ENCODE assay signal across 23 cellular contexts in genomic region chr19:50413531-50413930, GRCh38. TPM values are rescaled to one million over a fixed set of nuclear protein-coding genes. Genes with fewer than 3 reads are reported as not detected.
DNase-seq lines count a peak whose midpoint lies in the region; ATAC-seq, FAIRE-seq and TF ChIP-seq lines count a peak whose summit lies in the region.
"Had no signal": no experiment of that assay in that cellular context is flagged by ENCODE, and none has a peak within 500 bp of the region (broad histone marks: within the 10 kb centered on the region; RNA-seq: fewer than 3 reads in every experiment).

No MANE protein-coding gene starts in this region.

- H3K9ac ChIP-seq in BLaER1 (no peak overlapping the region), NT2/D1 (ENCODE audit: insufficient read length, low read depth) (peak overlapping the region; percentile 21), K562 (ENCODE audit: insufficient read depth in 1 of 2, low read depth in 2 of 2, low read length in 2 of 2) (peak overlapping the region in 1 of 2 experiments; percentile 43; a peak in 1 of 4 replicates)

- H3K4me2 ChIP-seq in BLaER1 (no peak overlapping the region), K562 (ENCODE audit: insufficient read depth, low read length) (no peak overlapping the region)
- H3K4me2 ChIP-seq: GM23338 had no signal

- H3K27me3 ChIP-seq in BLaER1 (no peaks in the 10 kb centered on the region), NT2/D1 (ENCODE audit: insufficient read depth, insufficient read length) (no peaks in the 10 kb centered on the region), K562 (ENCODE audit: control insufficient read depth in 2 of 2, insufficient read depth in 2 of 2, low read length in 2 of 2) (no peaks in the 10 kb centered on the region), spleen (replicated peaks in 1 of 7) (peaks cover 0 to 17% (median 0%) of the 10 kb centered on the region in 7 donors)
- H3K27me3 ChIP-seq: BE2C had no signal

- WGBS in K562 (ENCODE audit: insufficient coverage, low coverage, missing lambda C conversion rate), result 93% methylated on average over 15 of the region's 21 CpGs
- 94 to 97% (median 95%) methylated on average over 4 to 21 of the region's 21 CpGs for WGBS in spleen, 5 donors

- ATAC-seq in K562 (no peak), HG03457 (IDR thresholded peaks at IDR 0.05; ENCODE audit: unreplicated experiment) (no peak)
- ATAC-seq: GM23338, HCT116, HepG2 had no signal

- no peaks in the 10 kb centered on the region for H3K79me2 ChIP-seq in K562 (ENCODE audit: control insufficient read depth, insufficient read depth, low read length)

- no peak overlapping the region for H3K4me3 ChIP-seq in BLaER1
- no peak overlapping the region for H3K4me3 ChIP-seq in NT2/D1 (ENCODE audit: insufficient read length, low read depth)
- no peak overlapping the region for H3K4me3 ChIP-seq in K562
- no peak overlapping the region for H3K4me3 ChIP-seq in spleen
- H3K4me3 ChIP-seq: GM23338 had no signal

- no peak for TF ChIP-seq POLR2A in K562 (conservative IDR thresholded peaks at IDR 0.05)
- TF ChIP-seq POLR2A in spleen (IDR thresholded peaks at IDR 0.05), result no peak

- in situ Hi-C loops in K562 (cut with MboI), result no loop called here

- CTCF ChIA-PET in K562 (lab: Yijun Ruan, JAX; ENCODE audit: low intra/inter-chr PET ratio), result interaction anchor here (2.2 to 2.4 kb wide), 2 partner anchors 45 to 56 kb away, joined by 13 to 14 read pairs; no protein-coding TSS in a partner anchor

- H3K9me1 ChIP-seq in K562 (ENCODE audit: control insufficient read depth, insufficient read depth, low read length), result no peaks in the 10 kb centered on the region

- intact Hi-C loops in K562 (cut with micrococcal nuclease) (no loop called here), spleen (cut with DNase I; ENCODE audit: low total_unique reads) (loop anchor here (10.0 kb wide), 1 partner anchor 49 kb away; the partner anchor contains the start of gene NAPSA)

- H3K9me3 ChIP-seq in BLaER1, result peaks cover 12% of the 10 kb centered on the region; the same call in 1 of the 2 replicates
- no peaks in the 10 kb centered on the region for H3K9me3 ChIP-seq in NT2/D1 (ENCODE audit: insufficient read depth, low read length)
- no peaks in the 10 kb centered on the region for H3K9me3 ChIP-seq in K562 (replicated peaks; ENCODE audit: control insufficient read depth, insufficient read depth, low read depth, low read length)
- H3K9me3 ChIP-seq in spleen, result no peaks in the 10 kb centered on the region
- H3K9me3 ChIP-seq: BE2C, Caco-2 had no signal

- no peak for DNase-seq in NT2/D1 (ENCODE audit: low read depth, low spot score)
- no peak for DNase-seq in K562 (ENCODE audit: extremely low read depth in 1 of 4, low spot score in 3 of 4)
- peak; percentile 77 for DNase-seq in spleen
- no peak for DNase-seq in A172 (ENCODE audit: low spot score)
- DNase-seq in NCI-H526 (lab: John Stamatoyannopoulos, UW), result no peak
- no peak for DNase-seq in urothelium cell line (ENCODE audit: low spot score)
- DNase-seq: 8988T; BE2C; Caco-2; CD4-positive, alpha-beta T cell; GDM1; HFFc6 had no signal

- FAIRE-seq in K562 (lab: Jason Lieb, UNC) (no peak), urothelium cell line (lab: Jason Lieb, UNC) (no peak)
- FAIRE-seq: D721Med, GM12892, GM18507, H54, HepG2 had no signal

- H4K20me1 ChIP-seq in BLaER1 (no peaks in the 10 kb centered on the region), K562 (replicated peaks; ENCODE audit: control insufficient read depth, insufficient read depth, low read length) (no peaks in the 10 kb centered on the region)

- no TSS peak for BruUV-seq in K562 (replicated peaks; lab: Mats Ljungman, UMichigan)

- TF ChIP-seq EP300 in K562 (IDR thresholded peaks at IDR 0.05; ENCODE audit: low read length), result no peak

- H3K36me3 ChIP-seq in BLaER1 (peaks cover 61% of the 10 kb centered on the region), NT2/D1 (ENCODE audit: insufficient read depth, insufficient read length, low read length) (peaks cover 68% of the 10 kb centered on the region), K562 (ENCODE audit: control insufficient read depth, insufficient read depth, low read length) (peaks cover 77% of the 10 kb centered on the region; the same call in 2 of the 3 replicates), spleen (peaks cover 0 to 43% (median 17%) of the 10 kb centered on the region in 6 donors)

- H3K27ac ChIP-seq in BLaER1, result peak overlapping the region; percentile 97; the same call in 1 of the 2 replicates
- no peak overlapping the region for H3K27ac ChIP-seq in K562 (ENCODE audit: extremely low read depth, low read depth, low read length)
- H3K27ac ChIP-seq in spleen, result no peak overlapping the region
- H3K27ac ChIP-seq: C4-2B had no signal

- no peak overlapping the region for H2AFZ ChIP-seq in K562 (ENCODE audit: low read depth, low read length)
- H2AFZ ChIP-seq: GM23338 had no signal

- POLR2A ChIA-PET in K562 (lab: Yijun Ruan, JAX), result no interaction called here

- TF ChIP-seq RAD21 in K562 (CRISPR knock-in tag; conservative IDR thresholded peaks at IDR 0.05 in 1 of 2, IDR thresholded peaks at IDR 0.05 in 1 of 2), result no peak

- H3K4me1 ChIP-seq in BLaER1 (peaks cover 52% of the 10 kb centered on the region), NT2/D1 (ENCODE audit: insufficient read depth, insufficient read length) (peaks cover 3% of the 10 kb centered on the region), K562 (replicated peaks in 1 of 2; ENCODE audit: control insufficient read depth in 2 of 2, insufficient read depth in 2 of 2, low read length in 2 of 2) (peaks cover 13 to 59% of the 10 kb centered on the region in 2 experiments), spleen (peaks cover 0 to 44% (median 35%) of the 10 kb centered on the region in 6 donors)
- H3K4me1 ChIP-seq: BE2C had no signal

- TF ChIP-seq CTCF in K562 (IDR thresholded peaks at IDR 0.05 in 2 of 3, conservative IDR thresholded peaks at IDR 0.05 in 1 of 3; ENCODE audit: insufficient read depth in 2 of 3, low read depth in 1 of 3, low read length in 3 of 3), result no peak
- TF ChIP-seq CTCF in spleen (IDR thresholded peaks at IDR 0.05 in 8 of 11, conservative IDR thresholded peaks at IDR 0.05 in 3 of 11), result no peak

RNA-seq across cellular contexts. Expression of gene SPIB, which starts 5.2 kb away (rescaled TPM):
- total RNA-seq in K562 (2011; cell fraction: chromatin; rRNA removed; ENCODE audit: low replicate concordance), result 2.3 and 8.3 TPM in 2 replicates
- 4.6 and 5.2 TPM in 2 replicates for total RNA-seq in K562 (2011; cell fraction: nucleolus; rRNA removed)
- total RNA-seq in K562 (2011; cell fraction: nucleoplasm; rRNA removed), result 3.9 and 4.4 TPM in 2 replicates
- total RNA-seq in K562 (2014; rRNA removed), result 0.33 and 0.45 TPM in 2 replicates
- total RNA-seq in K562 (2014; rRNA removed; fragmentation: Illumina TruSeq; extraction: Trizol), result 0.22 and 0.25 TPM in 2 replicates
- 0.40 and 0.45 TPM in 2 replicates for total RNA-seq in K562 (2015; rRNA removed; fragmentation: Illumina TruSeq; extraction: Trizol)
- 1.0 and 1.3 TPM in 2 replicates for total RNA-seq in K562 (2021)
- polyA plus RNA-seq in K562 (2011; rRNA removed), result 0.46 and 0.60 TPM in 2 replicates
- polyA plus RNA-seq in K562 (2011; cell fraction: cytosol; rRNA removed), result 0.41 and 0.94 TPM in 2 replicates
- 2.5 and 7.6 TPM in 2 replicates for polyA plus RNA-seq in K562 (2011; cell fraction: nucleus; rRNA removed)
- polyA plus RNA-seq in K562 (2012), result 0.53 and 1.1 TPM in 2 replicates
- 0.24 and 0.76 TPM in 2 replicates for polyA plus RNA-seq in K562 (2014; fragmentation: Illumina TruSeq; extraction: Trizol)
- polyA plus RNA-seq in K562 (2014; fragmentation: Nextera tagmentation; extraction: Ambion mirVana), result under 1 TPM in 1 of 2 experiments, not detected in 1; 0.06 TPM
- 0.53 and 0.92 TPM in 2 replicates for polyA plus RNA-seq in K562 (2014; rRNA removed)
- 0.06 and 0.07 TPM in 2 replicates for polyA minus RNA-seq in K562 (2011; rRNA and poly(A)+ RNA removed)
- not detected in 2 replicates for polyA minus RNA-seq in K562 (2011; cell fraction: cytosol; rRNA and poly(A)+ RNA removed)
- 0.33 and 0.94 TPM in 2 replicates for polyA minus RNA-seq in K562 (2011; cell fraction: nucleus; rRNA and poly(A)+ RNA removed)
- total RNA-seq in spleen, result 10 to 100 TPM; 22.1 to 76.6 (median 34.4) TPM
- 10 to 100 TPM; 55.5 to 90.5 (median 86.1) TPM for polyA plus RNA-seq in spleen
- total RNA-seq in A172 (2014; rRNA removed; shearing (Covaris generic)), result 0.07 and 0.14 TPM in 2 replicates
- total RNA-seq: Daoy, HFFc6 had no signal
- polyA plus RNA-seq: HepG2 had no signal

RNA-seq across cellular contexts. Expression of gene MYBPC2, which starts 19.2 kb away (rescaled TPM):
- total RNA-seq in K562 (2011; cell fraction: chromatin; rRNA removed; ENCODE audit: low replicate concordance), result 0.30 and 0.67 TPM in 2 replicates
- not detected in 2 replicates for total RNA-seq in K562 (2011; cell fraction: nucleolus; rRNA removed)
- total RNA-seq in K562 (2011; cell fraction: nucleoplasm; rRNA removed), result not detected in 2 replicates
- not detected in 2 replicates for total RNA-seq in K562 (2014; rRNA removed)
- total RNA-seq in K562 (2014; rRNA removed; fragmentation: Illumina TruSeq; extraction: Trizol), result not detected in 2 replicates
- not detected in 2 replicates for total RNA-seq in K562 (2015; rRNA removed; fragmentation: Illumina TruSeq; extraction: Trizol)
- 0.04 TPM in 1 of 2 replicates, not detected in the other for total RNA-seq in K562 (2021)
- polyA plus RNA-seq in K562 (2011; rRNA removed), result 0.14 and 0.19 TPM in 2 replicates
- polyA plus RNA-seq in K562 (2011; cell fraction: cytosol; rRNA removed), result 0.06 and 0.07 TPM in 2 replicates
- 0.31 and 0.60 TPM in 2 replicates for polyA plus RNA-seq in K562 (2011; cell fraction: nucleus; rRNA removed)
- polyA plus RNA-seq in K562 (2012), result 0.01 TPM in 1 of 2 replicates, not detected in the other
- polyA plus RNA-seq in K562 (2014; fragmentation: Illumina TruSeq; extraction: Trizol), result not detected in 2 replicates
- not detected for polyA plus RNA-seq in K562 (2014; fragmentation: Nextera tagmentation; extraction: Ambion mirVana)
- polyA plus RNA-seq in K562 (2014; rRNA removed), result 0.01 TPM in 1 of 2 replicates, not detected in the other
- 0.06 TPM in 1 of 2 replicates, not detected in the other for polyA minus RNA-seq in K562 (2011; rRNA and poly(A)+ RNA removed)
- polyA minus RNA-seq in K562 (2011; cell fraction: cytosol; rRNA and poly(A)+ RNA removed), result not detected in 2 replicates
- polyA minus RNA-seq in K562 (2011; cell fraction: nucleus; rRNA and poly(A)+ RNA removed), result 0.22 TPM in 1 of 2 replicates, not detected in the other
- 1 to 10 TPM in 1 of 7 donors, under 1 TPM in 4, not detected in 2; 0.28 to 1.5 (median 0.40) TPM for total RNA-seq in spleen
- 1 to 10 TPM in 1 of 3 donors, under 1 TPM in 2; 0.33 to 1.7 (median 0.45) TPM for polyA plus RNA-seq in spleen
- not detected in 2 replicates for total RNA-seq in A172 (2014; rRNA removed; shearing (Covaris generic))
- total RNA-seq: Daoy, HepG2, HFFc6 had no signal
- polyA plus RNA-seq: HepG2 had no signal

RNA-seq across cellular contexts. Expression of gene POLD1, which starts 29.4 kb away (rescaled TPM):
- total RNA-seq in K562 (2011; cell fraction: chromatin; rRNA removed; ENCODE audit: low replicate concordance), result 79.9 and 373 TPM in 2 replicates
- total RNA-seq in K562 (2011; cell fraction: nucleolus; rRNA removed), result 460 and 477 TPM in 2 replicates
- total RNA-seq in K562 (2011; cell fraction: nucleoplasm; rRNA removed), result 147 and 179 TPM in 2 replicates
- total RNA-seq in K562 (2014; rRNA removed), result 258 and 338 TPM in 2 replicates
- 15.3 and 28.3 TPM in 2 replicates for total RNA-seq in K562 (2014; rRNA removed; fragmentation: Illumina TruSeq; extraction: Trizol)
- total RNA-seq in K562 (2015; rRNA removed; fragmentation: Illumina TruSeq; extraction: Trizol), result 89.4 and 95.2 TPM in 2 replicates
- 296 and 312 TPM in 2 replicates for total RNA-seq in K562 (2021)
- 45.2 and 88.6 TPM in 2 replicates for polyA plus RNA-seq in K562 (2011; rRNA removed)
- 86.2 and 222 TPM in 2 replicates for polyA plus RNA-seq in K562 (2011; cell fraction: cytosol; rRNA removed)
- polyA plus RNA-seq in K562 (2011; cell fraction: nucleus; rRNA removed), result 460 and 607 TPM in 2 replicates
- 164 and 224 TPM in 2 replicates for polyA plus RNA-seq in K562 (2012)
- polyA plus RNA-seq in K562 (2014; fragmentation: Illumina TruSeq; extraction: Trizol), result 47.8 and 97.9 TPM in 2 replicates
- polyA plus RNA-seq in K562 (2014; fragmentation: Nextera tagmentation; extraction: Ambion mirVana), result 1 to 10 TPM; 1.3 to 6.4 TPM
- polyA plus RNA-seq in K562 (2014; rRNA removed), result 161 and 163 TPM in 2 replicates
- 33.3 and 52.7 TPM in 2 replicates for polyA minus RNA-seq in K562 (2011; rRNA and poly(A)+ RNA removed)
- polyA minus RNA-seq in K562 (2011; cell fraction: cytosol; rRNA and poly(A)+ RNA removed), result 165 and 236 TPM in 2 replicates
- 166 and 171 TPM in 2 replicates for polyA minus RNA-seq in K562 (2011; cell fraction: nucleus; rRNA and poly(A)+ RNA removed)
- total RNA-seq in spleen, result 10 to 100 TPM; 26.5 to 39.9 (median 28.2) TPM
- polyA plus RNA-seq in spleen, result 10 to 100 TPM; 50.9 to 66.6 (median 66.5) TPM
- 57.5 and 79.9 TPM in 2 replicates for total RNA-seq in A172 (2014; rRNA removed; shearing (Covaris generic))

RNA-seq across cellular contexts. Expression of gene NR1H2, which starts 37.3 kb away (rescaled TPM):
- 31.6 and 83.2 TPM in 2 replicates for total RNA-seq in K562 (2011; cell fraction: chromatin; rRNA removed; ENCODE audit: low replicate concordance)
- 66.3 and 72.5 TPM in 2 replicates for total RNA-seq in K562 (2011; cell fraction: nucleolus; rRNA removed)
- 41.0 and 45.6 TPM in 2 replicates for total RNA-seq in K562 (2011; cell fraction: nucleoplasm; rRNA removed)
- total RNA-seq in K562 (2014; rRNA removed), result 51.4 and 68.1 TPM in 2 replicates
- 10.6 and 12.3 TPM in 2 replicates for total RNA-seq in K562 (2014; rRNA removed; fragmentation: Illumina TruSeq; extraction: Trizol)
- total RNA-seq in K562 (2015; rRNA removed; fragmentation: Illumina TruSeq; extraction: Trizol), result 32.9 and 35.0 TPM in 2 replicates
- 56.7 and 58.2 TPM in 2 replicates for total RNA-seq in K562 (2021)
- 24.0 and 37.5 TPM in 2 replicates for polyA plus RNA-seq in K562 (2011; rRNA removed)
- 42.2 and 70.3 TPM in 2 replicates for polyA plus RNA-seq in K562 (2011; cell fraction: cytosol; rRNA removed)
- polyA plus RNA-seq in K562 (2011; cell fraction: nucleus; rRNA removed), result 71.7 and 110 TPM in 2 replicates
- polyA plus RNA-seq in K562 (2012), result 51.4 and 65.3 TPM in 2 replicates
- polyA plus RNA-seq in K562 (2014; fragmentation: Illumina TruSeq; extraction: Trizol), result 23.8 and 51.0 TPM in 2 replicates
- 1 to 10 TPM in 1 of 2 experiments, under 1 TPM in 1; 0.11 to 1.5 TPM for polyA plus RNA-seq in K562 (2014; fragmentation: Nextera tagmentation; extraction: Ambion mirVana)
- polyA plus RNA-seq in K562 (2014; rRNA removed), result 61.9 and 73.8 TPM in 2 replicates
- polyA minus RNA-seq in K562 (2011; rRNA and poly(A)+ RNA removed), result 12.7 and 17.8 TPM in 2 replicates
- 15.7 and 17.4 TPM in 2 replicates for polyA minus RNA-seq in K562 (2011; cell fraction: cytosol; rRNA and poly(A)+ RNA removed)
- 28.8 and 37.7 TPM in 2 replicates for polyA minus RNA-seq in K562 (2011; cell fraction: nucleus; rRNA and poly(A)+ RNA removed)
- total RNA-seq in spleen, result 10 to 100 TPM; 59.9 to 96.0 (median 84.8) TPM
- 10 to 100 TPM; 53.1 to 75.5 (median 55.8) TPM for polyA plus RNA-seq in spleen
- 96.8 and 97.3 TPM in 2 replicates for total RNA-seq in A172 (2014; rRNA removed; shearing (Covaris generic))

RNA-seq across cellular contexts. Expression of gene NAPSA, which starts 48.1 kb away (rescaled TPM):
- 3.9 and 8.3 TPM in 2 replicates for total RNA-seq in K562 (2011; cell fraction: chromatin; rRNA removed; ENCODE audit: low replicate concordance)
- total RNA-seq in K562 (2011; cell fraction: nucleolus; rRNA removed), result 5.0 and 5.5 TPM in 2 replicates
- total RNA-seq in K562 (2011; cell fraction: nucleoplasm; rRNA removed), result 3.6 and 5.6 TPM in 2 replicates
- total RNA-seq in K562 (2014; rRNA removed) (0.41 and 0.78 TPM in 2 replicates), K562 (2014; rRNA removed; fragmentation: Illumina TruSeq; extraction: Trizol) (0.45 and 0.65 TPM in 2 replicates), K562 (2015; rRNA removed; fragmentation: Illumina TruSeq; extraction: Trizol) (0.45 and 0.76 TPM in 2 replicates), K562 (2021) (1.9 and 2.3 TPM in 2 replicates), spleen (1 to 10 TPM; 1.5 to 3.4 (median 2.3) TPM)
- polyA plus RNA-seq in K562 (2011; rRNA removed) (1.2 and 1.9 TPM in 2 replicates), K562 (2014; fragmentation: Illumina TruSeq; extraction: Trizol) (0.89 and 1.1 TPM in 2 replicates), K562 (2014; fragmentation: Nextera tagmentation; extraction: Ambion mirVana) (under 1 TPM; 0.25 to 0.49 TPM), K562 (2014; rRNA removed) (0.69 and 1.6 TPM in 2 replicates), spleen (1 to 10 TPM; 4.5 to 6.4 (median 5.0) TPM)
- polyA plus RNA-seq in K562 (2011; cell fraction: cytosol; rRNA removed), result 1.4 and 1.9 TPM in 2 replicates
- 11.3 and 12.5 TPM in 2 replicates for polyA plus RNA-seq in K562 (2011; cell fraction: nucleus; rRNA removed)
- 2.0 and 3.0 TPM in 2 replicates for polyA plus RNA-seq in K562 (2012)
- 0.42 and 0.57 TPM in 2 replicates for polyA minus RNA-seq in K562 (2011; rRNA and poly(A)+ RNA removed)
- 1.5 TPM in 1 of 2 replicates, not detected in the other for polyA minus RNA-seq in K562 (2011; cell fraction: cytosol; rRNA and poly(A)+ RNA removed)
- 2.0 and 2.2 TPM in 2 replicates for polyA minus RNA-seq in K562 (2011; cell fraction: nucleus; rRNA and poly(A)+ RNA removed)
- total RNA-seq in A172 (2014; rRNA removed; shearing (Covaris generic)), result 0.07 and 0.16 TPM in 2 replicates
- total RNA-seq: Daoy, HepG2 had no signal
- polyA plus RNA-seq: HepG2 had no signal
